ENCODE assay signal across 18 cellular contexts in genomic region chr19:48922548-48923490, GRCh38. TPM values are rescaled to one million over a fixed set of nuclear protein-coding genes. Genes with fewer than 3 reads are reported as not detected.
DNase-seq lines count a peak whose midpoint lies in the region; ATAC-seq and TF ChIP-seq lines count a peak whose summit lies in the region.
"Had no signal": no experiment of that assay in that cellular context is flagged by ENCODE, and none has a peak within 500 bp of the region (broad histone marks: within the 10 kb centered on the region; RNA-seq: fewer than 3 reads in every experiment).

No MANE protein-coding gene starts in this region.

- no peak for ATAC-seq in HG02938 (IDR thresholded peaks at IDR 0.05; ENCODE audit: unreplicated experiment)
- no peak for ATAC-seq in HG03039 (IDR thresholded peaks at IDR 0.05; ENCODE audit: unreplicated experiment)

- H3K4me3 Mint-ChIP-seq in T-helper 1 cell treated with Interleukin-12 subunit alpha and Interleukin-12 subunit beta and Interleukin-4 antibody, amounts not matched to agents 30 μg/mL and 1 μg/mL, for 36 hours = no peak overlapping the region

- H3K36me3 Mint-ChIP-seq in T-helper 1 cell treated with Interleukin-12 subunit alpha and Interleukin-12 subunit beta and Interleukin-4 antibody, amounts not matched to agents 30 μg/mL and 1 μg/mL, for 36 hours (ENCODE audit: low read depth) = peaks cover 21% of the 10 kb centered on the region

- POLR2A ChIA-PET in HEK293 (lab: Yijun Ruan, JAX) = interaction anchor here (0.7 kb wide), 1 partner anchor 369 kb away, joined by 3 read pairs; no protein-coding TSS in a partner anchor

- H3K9me3 ChIP-seq in HEK293 (ENCODE audit: control insufficient read depth, insufficient read depth, low read depth, low read length) (no peaks in the 10 kb centered on the region), osteoblast (ENCODE audit: low read depth, low read length) (no peaks in the 10 kb centered on the region)
- H3K9me3 ChIP-seq: Peyer's patch had no signal

- H3K4me1 ChIP-seq in HEK293 (ENCODE audit: control insufficient read depth, insufficient read depth, low read length) (no peaks in the 10 kb centered on the region), osteoblast (ENCODE audit: insufficient read depth, low read length) (peaks cover 21% of the 10 kb centered on the region)
- H3K4me1 ChIP-seq: Peyer's patch had no signal

- no peaks in the 10 kb centered on the region for H3K27me3 ChIP-seq in osteoblast (ENCODE audit: insufficient read depth, low read length)
- H3K27me3 ChIP-seq: Peyer's patch had no signal

- H3K4me3 ChIP-seq in HEK293 (ENCODE audit: low read depth, low read length) (no peak overlapping the region), osteoblast (ENCODE audit: insufficient read depth, low read length) (no peak overlapping the region)
- H3K4me3 ChIP-seq: Peyer's patch had no signal

- H3K79me2 ChIP-seq in osteoblast (ENCODE audit: insufficient read depth, low read length) = no peaks in the 10 kb centered on the region

- H3K27ac Mint-ChIP-seq in T-helper 1 cell treated with Interleukin-12 subunit alpha and Interleukin-12 subunit beta and Interleukin-4 antibody, amounts not matched to agents 30 μg/mL and 1 μg/mL, for 36 hours = peak overlapping the region; percentile 26

- no peaks in the 10 kb centered on the region for H3K27me3 Mint-ChIP-seq in T-helper 1 cell treated with Interleukin-12 subunit alpha and Interleukin-12 subunit beta and Interleukin-4 antibody, amounts not matched to agents 30 μg/mL and 1 μg/mL, for 36 hours (ENCODE audit: low read depth)

- CTCF ChIA-PET in HEK293 (lab: Yijun Ruan, JAX) = no interaction called here

- peaks cover 15 to 40% of the 10 kb centered on the region in 2 experiments; a peak in 2 of 3 replicates for H3K36me3 ChIP-seq in HEK293 (ENCODE audit: control insufficient read depth in 2 of 2, insufficient read depth in 1 of 2, low read length in 2 of 2)
- peaks cover 30% of the 10 kb centered on the region for H3K36me3 ChIP-seq in osteoblast (ENCODE audit: insufficient read depth, low read length)

- H3K9me3 Mint-ChIP-seq in T-helper 1 cell treated with Interleukin-12 subunit alpha and Interleukin-12 subunit beta and Interleukin-4 antibody, amounts not matched to agents 30 μg/mL and 1 μg/mL, for 36 hours = no peaks in the 10 kb centered on the region

- TF ChIP-seq CTCF in HEK293 (tag by site-specific recombination; IDR thresholded peaks at IDR 0.05) = no peak
- no peak for TF ChIP-seq CTCF in osteoblast (IDR thresholded peaks at IDR 0.05; ENCODE audit: extremely low read depth, low read depth, low read length)

- H3K4me1 Mint-ChIP-seq in T-helper 1 cell treated with Interleukin-12 subunit alpha and Interleukin-12 subunit beta and Interleukin-4 antibody, amounts not matched to agents 30 μg/mL and 1 μg/mL, for 36 hours (ENCODE audit: low read depth) = peaks cover 4% of the 10 kb centered on the region

- H3K4me2 ChIP-seq in osteoblast (ENCODE audit: insufficient read depth, low read length) = no peak overlapping the region

- H3K27ac ChIP-seq in HEK293 (ENCODE audit: extremely low read depth, low read depth, low read length) (no peak overlapping the region), osteoblast (ENCODE audit: low read depth, low read length) (no peak overlapping the region)
- H3K27ac ChIP-seq: 22Rv1, Peyer's patch had no signal

- DNase-seq in T-helper 1 cell (no peak), cerebellar cortex (ENCODE audit: low spot score) (peak; percentile 53), osteoblast (ENCODE audit: insufficient read length, low spot score, missing footprints) (peak; percentile 61), amniotic stem cell (lab: John Stamatoyannopoulos, UW) (no peak)
- DNase-seq: DMS153, EL, Karpas-422, NCI-H1930, NCI-H2171, NCI-H446 treated with DMSO at 0.1 percent for 48 hours, NCI-H748 treated with DMSO at 0.1 percent for 48 hours, Peyer's patch, SIG-M5 had no signal

- H2AFZ ChIP-seq in osteoblast (ENCODE audit: low read length) = no peak overlapping the region

- H4K20me1 ChIP-seq in osteoblast (ENCODE audit: insufficient read depth, low read length) = no peaks in the 10 kb centered on the region

TF ChIP-seq in HEK293, 187 proteins besides CTCF, POLR2A, EP300 and RAD21:
- TF ChIP-seq, protein P1, sequence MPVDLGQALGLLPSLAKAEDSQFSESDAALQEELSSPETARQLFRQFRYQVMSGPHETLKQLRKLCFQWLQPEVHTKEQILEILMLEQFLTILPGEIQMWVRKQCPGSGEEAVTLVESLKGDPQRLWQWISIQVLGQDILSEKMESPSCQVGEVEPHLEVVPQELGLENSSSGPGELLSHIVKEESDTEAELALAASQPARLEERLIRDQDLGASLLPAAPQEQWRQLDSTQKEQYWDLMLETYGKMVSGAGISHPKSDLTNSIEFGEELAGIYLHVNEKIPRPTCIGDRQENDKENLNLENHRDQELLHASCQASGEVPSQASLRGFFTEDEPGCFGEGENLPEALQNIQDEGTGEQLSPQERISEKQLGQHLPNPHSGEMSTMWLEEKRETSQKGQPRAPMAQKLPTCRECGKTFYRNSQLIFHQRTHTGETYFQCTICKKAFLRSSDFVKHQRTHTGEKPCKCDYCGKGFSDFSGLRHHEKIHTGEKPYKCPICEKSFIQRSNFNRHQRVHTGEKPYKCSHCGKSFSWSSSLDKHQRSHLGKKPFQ (tag by site-specific recombination; IDR thresholded peaks at IDR 0.05) = no peak
- TF ChIP-seq ZNF449 (tag by site-specific recombination; IDR thresholded peaks at IDR 0.05) (peak; percentile 93), ZNF660 (tag by site-specific recombination; IDR thresholded peaks at IDR 0.05) (no peak)
TF ChIP-seq in HEK293: peak in this region for 1.

RNA-seq across cellular contexts. Expression of gene DHDH, which starts 10.7 kb away (rescaled TPM):
- 0.29 and 0.36 TPM in 2 replicates for total RNA-seq in osteoblast

RNA-seq across cellular contexts. Expression of gene NUCB1, which starts 22.7 kb away (rescaled TPM):
- 242 and 300 TPM in 2 replicates for total RNA-seq in osteoblast

RNA-seq across cellular contexts. Expression of gene TULP2, which starts 24.3 kb away (rescaled TPM):
- total RNA-seq in osteoblast = not detected in 2 replicates
- total RNA-seq: Peyer's patch had no signal

RNA-seq across cellular contexts. Expression of gene BAX, which starts 31.9 kb away (rescaled TPM):
- 78.4 and 78.9 TPM in 2 replicates for total RNA-seq in osteoblast

RNA-seq across cellular contexts. Expression of gene FTL, which starts 42.3 kb away (rescaled TPM):
- total RNA-seq in osteoblast = 3,966 and 4,197 TPM in 2 replicates

Comparison
In these comparisons a context has a peak if more than half of its experiments do, and no peak if none do; other contexts are left out.
1. DNase-seq: peak in cerebellar cortex (single experiment) and osteoblast (single experiment); none in T-helper 1 cell (0 of 5) and amniotic stem cell (single experiment).